In the genomic region with DNA sequence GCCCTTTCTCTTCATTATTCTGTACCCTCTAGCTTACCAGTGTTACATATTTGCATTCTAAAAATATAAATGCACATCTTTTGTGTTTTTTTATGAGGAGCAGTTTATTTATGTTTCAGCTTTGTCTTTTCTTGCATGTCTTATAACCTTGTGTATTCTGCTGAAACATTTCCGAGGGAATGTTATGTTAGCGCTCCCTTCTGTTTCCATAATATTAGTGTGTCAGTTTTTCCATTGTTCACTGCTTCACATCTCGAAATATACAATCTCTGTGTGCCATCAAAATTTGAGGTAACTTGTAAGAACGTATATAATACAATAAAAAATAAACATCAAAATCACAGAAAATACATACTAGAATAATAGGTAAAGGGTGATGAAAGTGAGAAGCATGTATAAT, we compare ENCODE assay signal across 1 cellular context.
TF ChIP-seq lines count a peak whose summit lies in the region.

No MANE protein-coding gene starts in this region.

TF ChIP-seq in GM23338, 12 proteins besides CTCF, POLR2A, EP300 and RAD21 (continued from another document):
- TF ChIP-seq, protein P1, sequence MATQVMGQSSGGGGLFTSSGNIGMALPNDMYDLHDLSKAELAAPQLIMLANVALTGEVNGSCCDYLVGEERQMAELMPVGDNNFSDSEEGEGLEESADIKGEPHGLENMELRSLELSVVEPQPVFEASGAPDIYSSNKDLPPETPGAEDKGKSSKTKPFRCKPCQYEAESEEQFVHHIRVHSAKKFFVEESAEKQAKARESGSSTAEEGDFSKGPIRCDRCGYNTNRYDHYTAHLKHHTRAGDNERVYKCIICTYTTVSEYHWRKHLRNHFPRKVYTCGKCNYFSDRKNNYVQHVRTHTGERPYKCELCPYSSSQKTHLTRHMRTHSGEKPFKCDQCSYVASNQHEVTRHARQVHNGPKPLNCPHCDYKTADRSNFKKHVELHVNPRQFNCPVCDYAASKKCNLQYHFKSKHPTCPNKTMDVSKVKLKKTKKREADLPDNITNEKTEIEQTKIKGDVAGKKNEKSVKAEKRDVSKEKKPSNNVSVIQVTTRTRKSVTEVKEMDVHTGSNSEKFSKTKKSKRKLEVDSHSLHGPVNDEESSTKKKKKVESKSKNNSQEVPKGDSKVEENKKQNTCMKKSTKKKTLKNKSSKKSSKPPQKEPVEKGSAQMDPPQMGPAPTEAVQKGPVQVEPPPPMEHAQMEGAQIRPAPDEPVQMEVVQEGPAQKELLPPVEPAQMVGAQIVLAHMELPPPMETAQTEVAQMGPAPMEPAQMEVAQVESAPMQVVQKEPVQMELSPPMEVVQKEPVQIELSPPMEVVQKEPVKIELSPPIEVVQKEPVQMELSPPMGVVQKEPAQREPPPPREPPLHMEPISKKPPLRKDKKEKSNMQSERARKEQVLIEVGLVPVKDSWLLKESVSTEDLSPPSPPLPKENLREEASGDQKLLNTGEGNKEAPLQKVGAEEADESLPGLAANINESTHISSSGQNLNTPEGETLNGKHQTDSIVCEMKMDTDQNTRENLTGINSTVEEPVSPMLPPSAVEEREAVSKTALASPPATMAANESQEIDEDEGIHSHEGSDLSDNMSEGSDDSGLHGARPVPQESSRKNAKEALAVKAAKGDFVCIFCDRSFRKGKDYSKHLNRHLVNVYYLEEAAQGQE (IDR thresholded peaks at IDR 0.05; ENCODE audit: unreplicated experiment) = no peak
- TF ChIP-seq, protein P2, sequence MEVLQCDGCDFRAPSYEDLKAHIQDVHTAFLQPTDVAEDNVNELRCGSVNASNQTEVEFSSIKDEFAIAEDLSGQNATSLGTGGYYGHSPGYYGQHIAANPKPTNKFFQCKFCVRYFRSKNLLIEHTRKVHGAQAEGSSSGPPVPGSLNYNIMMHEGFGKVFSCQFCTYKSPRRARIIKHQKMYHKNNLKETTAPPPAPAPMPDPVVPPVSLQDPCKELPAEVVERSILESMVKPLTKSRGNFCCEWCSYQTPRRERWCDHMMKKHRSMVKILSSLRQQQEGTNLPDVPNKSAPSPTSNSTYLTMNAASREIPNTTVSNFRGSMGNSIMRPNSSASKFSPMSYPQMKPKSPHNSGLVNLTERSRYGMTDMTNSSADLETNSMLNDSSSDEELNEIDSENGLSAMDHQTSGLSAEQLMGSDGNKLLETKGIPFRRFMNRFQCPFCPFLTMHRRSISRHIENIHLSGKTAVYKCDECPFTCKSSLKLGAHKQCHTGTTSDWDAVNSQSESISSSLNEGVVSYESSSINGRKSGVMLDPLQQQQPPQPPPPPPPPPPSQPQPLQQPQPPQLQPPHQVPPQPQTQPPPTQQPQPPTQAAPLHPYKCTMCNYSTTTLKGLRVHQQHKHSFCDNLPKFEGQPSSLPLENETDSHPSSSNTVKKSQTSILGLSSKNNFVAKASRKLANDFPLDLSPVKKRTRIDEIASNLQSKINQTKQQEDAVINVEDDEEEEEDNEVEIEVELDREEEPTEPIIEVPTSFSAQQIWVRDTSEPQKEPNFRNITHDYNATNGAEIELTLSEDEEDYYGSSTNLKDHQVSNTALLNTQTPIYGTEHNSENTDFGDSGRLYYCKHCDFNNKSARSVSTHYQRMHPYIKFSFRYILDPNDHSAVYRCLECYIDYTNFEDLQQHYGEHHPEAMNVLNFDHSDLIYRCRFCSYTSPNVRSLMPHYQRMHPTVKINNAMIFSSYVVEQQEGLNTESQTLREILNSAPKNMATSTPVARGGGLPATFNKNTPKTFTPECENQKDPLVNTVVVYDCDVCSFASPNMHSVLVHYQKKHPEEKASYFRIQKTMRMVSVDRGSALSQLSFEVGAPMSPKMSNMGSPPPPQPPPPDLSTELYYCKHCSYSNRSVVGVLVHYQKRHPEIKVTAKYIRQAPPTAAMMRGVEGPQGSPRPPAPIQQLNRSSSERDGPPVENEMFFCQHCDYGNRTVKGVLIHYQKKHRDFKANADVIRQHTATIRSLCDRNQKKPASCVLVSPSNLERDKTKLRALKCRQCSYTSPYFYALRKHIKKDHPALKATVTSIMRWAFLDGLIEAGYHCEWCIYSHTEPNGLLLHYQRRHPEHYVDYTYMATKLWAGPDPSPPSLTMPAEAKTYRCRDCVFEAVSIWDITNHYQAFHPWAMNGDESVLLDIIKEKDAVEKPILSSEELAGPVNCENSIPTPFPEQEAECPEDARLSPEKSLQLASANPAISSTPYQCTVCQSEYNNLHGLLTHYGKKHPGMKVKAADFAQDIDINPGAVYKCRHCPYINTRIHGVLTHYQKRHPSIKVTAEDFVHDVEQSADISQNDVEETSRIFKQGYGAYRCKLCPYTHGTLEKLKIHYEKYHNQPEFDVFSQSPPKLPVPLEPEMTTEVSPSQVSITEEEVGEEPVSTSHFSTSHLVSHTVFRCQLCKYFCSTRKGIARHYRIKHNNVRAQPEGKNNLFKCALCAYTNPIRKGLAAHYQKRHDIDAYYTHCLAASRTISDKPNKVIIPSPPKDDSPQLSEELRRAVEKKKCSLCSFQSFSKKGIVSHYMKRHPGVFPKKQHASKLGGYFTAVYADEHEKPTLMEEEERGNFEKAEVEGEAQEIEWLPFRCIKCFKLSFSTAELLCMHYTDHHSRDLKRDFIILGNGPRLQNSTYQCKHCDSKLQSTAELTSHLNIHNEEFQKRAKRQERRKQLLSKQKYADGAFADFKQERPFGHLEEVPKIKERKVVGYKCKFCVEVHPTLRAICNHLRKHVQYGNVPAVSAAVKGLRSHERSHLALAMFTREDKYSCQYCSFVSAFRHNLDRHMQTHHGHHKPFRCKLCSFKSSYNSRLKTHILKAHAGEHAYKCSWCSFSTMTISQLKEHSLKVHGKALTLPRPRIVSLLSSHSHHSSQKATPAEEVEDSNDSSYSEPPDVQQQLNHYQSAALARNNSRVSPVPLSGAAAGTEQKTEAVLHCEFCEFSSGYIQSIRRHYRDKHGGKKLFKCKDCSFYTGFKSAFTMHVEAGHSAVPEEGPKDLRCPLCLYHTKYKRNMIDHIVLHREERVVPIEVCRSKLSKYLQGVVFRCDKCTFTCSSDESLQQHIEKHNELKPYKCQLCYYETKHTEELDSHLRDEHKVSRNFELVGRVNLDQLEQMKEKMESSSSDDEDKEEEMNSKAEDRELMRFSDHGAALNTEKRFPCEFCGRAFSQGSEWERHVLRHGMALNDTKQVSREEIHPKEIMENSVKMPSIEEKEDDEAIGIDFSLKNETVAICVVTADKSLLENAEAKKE (CRISPR knock-in tag; IDR thresholded peaks at IDR 0.05) = no peak
- TF ChIP-seq EZH2 (IDR thresholded peaks at IDR 0.05; ENCODE audit: low read depth, unreplicated experiment) (no peak), JUNB (IDR thresholded peaks at IDR 0.05; ENCODE audit: unreplicated experiment) (no peak), ZNF331 (CRISPR knock-in tag; IDR thresholded peaks at IDR 0.05; ENCODE audit: low read depth) (no peak), NANOG (IDR thresholded peaks at IDR 0.05; ENCODE audit: borderline replicate concordance) (no peak), STAT1 (IDR thresholded peaks at IDR 0.05; ENCODE audit: unreplicated experiment) (no peak)
- TF ChIP-seq, protein P3, sequence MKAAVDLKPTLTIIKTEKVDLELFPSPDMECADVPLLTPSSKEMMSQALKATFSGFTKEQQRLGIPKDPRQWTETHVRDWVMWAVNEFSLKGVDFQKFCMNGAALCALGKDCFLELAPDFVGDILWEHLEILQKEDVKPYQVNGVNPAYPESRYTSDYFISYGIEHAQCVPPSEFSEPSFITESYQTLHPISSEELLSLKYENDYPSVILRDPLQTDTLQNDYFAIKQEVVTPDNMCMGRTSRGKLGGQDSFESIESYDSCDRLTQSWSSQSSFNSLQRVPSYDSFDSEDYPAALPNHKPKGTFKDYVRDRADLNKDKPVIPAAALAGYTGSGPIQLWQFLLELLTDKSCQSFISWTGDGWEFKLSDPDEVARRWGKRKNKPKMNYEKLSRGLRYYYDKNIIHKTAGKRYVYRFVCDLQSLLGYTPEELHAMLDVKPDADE (IDR thresholded peaks at IDR 0.05) = no peak
